Comparison of ENCODE assay signal across 8 cellular contexts in the genomic region with DNA sequence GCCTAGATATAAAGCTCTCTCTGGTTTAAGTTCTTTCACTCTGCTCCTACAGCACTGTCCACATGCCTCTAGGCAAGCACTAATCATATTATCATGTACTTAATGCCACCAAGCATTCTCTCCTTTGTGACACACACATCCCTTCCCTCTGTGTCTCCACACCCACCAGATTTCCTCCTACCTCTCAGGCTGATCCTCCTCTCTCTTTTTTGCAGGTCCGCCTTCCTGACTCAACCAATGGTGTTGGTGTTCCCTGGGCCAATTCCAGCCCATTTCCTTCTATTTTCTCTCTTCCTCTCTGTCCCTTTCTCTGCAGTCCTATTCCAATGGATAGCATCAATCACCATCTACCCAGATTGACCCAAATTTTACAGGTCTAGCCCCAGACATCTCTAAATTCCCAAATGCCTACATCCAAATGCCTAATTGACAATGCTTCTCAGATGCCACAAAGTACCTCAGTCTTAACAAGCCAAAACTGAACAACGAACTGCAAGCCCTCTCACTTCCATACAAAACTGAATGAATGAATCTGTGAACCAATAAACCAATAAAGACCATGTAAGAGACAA. TPM values are rescaled to one million over a fixed set of nuclear protein-coding genes. Genes with fewer than 3 reads are reported as not detected.
DNase-seq lines count a peak whose midpoint lies in the region; ATAC-seq and TF ChIP-seq lines count a peak whose summit lies in the region.

No MANE protein-coding gene starts in this region.

- no peak for TF ChIP-seq EP300 in suprapubic skin (IDR thresholded peaks at IDR 0.05)

- H3K27ac ChIP-seq in ACC112 (ENCODE audit: low read depth, low read length) (peak overlapping the region; percentile 44), iPS-20b (ENCODE audit: low read length) (peak overlapping the region; percentile 2), suprapubic skin (no peak overlapping the region)

- H2AFZ ChIP-seq in ACC112 (ENCODE audit: low read length, unreplicated experiment), result peak overlapping the region; percentile 40

- peak overlapping the region; percentile 93; the same call in 1 of the 2 replicates for H3K9ac ChIP-seq in iPS-20b (ENCODE audit: low read depth, low read length)

- peaks cover 56% of the 10 kb centered on the region for H3K27me3 Mint-ChIP-seq in activated naive CD8-positive, alpha-beta T cell treated with anti-CD3 and anti-CD28 coated beads for 36 hours

- no peak for DNase-seq in activated naive CD8-positive, alpha-beta T cell treated with anti-CD3 and anti-CD28 coated beads for 36 hours
- no peak for DNase-seq in suprapubic skin (ENCODE audit: low spot score in 2 of 2)
- DNase-seq in activated effector memory CD4-positive, alpha-beta T cell treated with Interleukin-2 at 50 U/mL for 16 hours, result no peak
- DNase-seq in hippocampal formation (lab: John Stamatoyannopoulos, UW), result no peak

- peak overlapping the region; percentile 98 for H3K4me3 ChIP-seq in ACC112 (ENCODE audit: low read depth, low read length)
- peak overlapping the region; percentile 98 for H3K4me3 ChIP-seq in iPS-20b (ENCODE audit: low read length)
- peak overlapping the region; percentile 58 for H3K4me3 ChIP-seq in suprapubic skin

- ATAC-seq in GM18868 (IDR thresholded peaks at IDR 0.05; ENCODE audit: unreplicated experiment), result peak; percentile 11
- peak; percentile 2 for ATAC-seq in HG03558 (IDR thresholded peaks at IDR 0.05; ENCODE audit: extremely low read depth, unreplicated experiment)

- peaks cover 17% of the 10 kb centered on the region for H3K4me1 ChIP-seq in ACC112 (ENCODE audit: control insufficient read depth, insufficient read depth, low read length, unreplicated experiment)
- H3K4me1 ChIP-seq in iPS-20b (ENCODE audit: insufficient read depth, low read length), result peaks cover 27% of the 10 kb centered on the region
- peaks cover 10% of the 10 kb centered on the region for H3K4me1 ChIP-seq in suprapubic skin

- H3K27me3 ChIP-seq in ACC112 (ENCODE audit: insufficient read depth, low read length) (no peaks in the 10 kb centered on the region), iPS-20b (ENCODE audit: insufficient read depth, low read length) (peaks cover 8% of the 10 kb centered on the region), suprapubic skin (no peaks in the 10 kb centered on the region)

- H3K9me3 ChIP-seq in iPS-20b (ENCODE audit: insufficient read depth, low read depth, low read length), result no peaks in the 10 kb centered on the region
- no peaks in the 10 kb centered on the region for H3K9me3 ChIP-seq in suprapubic skin

- WGBS in suprapubic skin, result 47% methylated on average over 2 of the region's 2 CpGs

- peaks cover 2% of the 10 kb centered on the region for H3K36me3 Mint-ChIP-seq in activated naive CD8-positive, alpha-beta T cell treated with anti-CD3 and anti-CD28 coated beads for 36 hours

- H3K27ac Mint-ChIP-seq in activated naive CD8-positive, alpha-beta T cell treated with anti-CD3 and anti-CD28 coated beads for 36 hours, result peak overlapping the region; percentile 27

- peaks cover 5% of the 10 kb centered on the region for H3K79me2 ChIP-seq in ACC112 (ENCODE audit: control insufficient read depth, insufficient read depth, low read length, unreplicated experiment)

- H3K4me1 Mint-ChIP-seq in activated naive CD8-positive, alpha-beta T cell treated with anti-CD3 and anti-CD28 coated beads for 36 hours, result peaks cover 14% of the 10 kb centered on the region

- H3K36me3 ChIP-seq in ACC112 (ENCODE audit: insufficient read depth, low read length), result no peaks in the 10 kb centered on the region
- no peaks in the 10 kb centered on the region; the same call in 1 of the 2 replicates for H3K36me3 ChIP-seq in iPS-20b (ENCODE audit: insufficient read depth, low read depth, low read length)
- no peaks in the 10 kb centered on the region for H3K36me3 ChIP-seq in suprapubic skin

- H3K9me3 Mint-ChIP-seq in activated naive CD8-positive, alpha-beta T cell treated with anti-CD3 and anti-CD28 coated beads for 36 hours, result no peaks in the 10 kb centered on the region

- no peak for TF ChIP-seq POLR2A in suprapubic skin (IDR thresholded peaks at IDR 0.05)

- no peak for TF ChIP-seq CTCF in suprapubic skin (IDR thresholded peaks at IDR 0.05)

- H3K4me3 Mint-ChIP-seq in activated naive CD8-positive, alpha-beta T cell treated with anti-CD3 and anti-CD28 coated beads for 36 hours, result peak overlapping the region; percentile 82

RNA-seq across cellular contexts. Expression of gene ZNF215, which starts 0.5 kb away (rescaled TPM):
- total RNA-seq in activated naive CD8-positive, alpha-beta T cell treated with anti-CD3 and anti-CD28 coated beads for 36 hours, result 1 to 10 TPM; 2.4 to 2.5 TPM
- total RNA-seq in suprapubic skin, result 1 to 10 TPM in 2 of 4 donors, under 1 TPM in 2; 0.36 to 1.6 (median 1.2) TPM

RNA-seq across cellular contexts. Expression of gene OR2D3, which starts 4.9 kb away (rescaled TPM):
- total RNA-seq in activated naive CD8-positive, alpha-beta T cell treated with anti-CD3 and anti-CD28 coated beads for 36 hours, result not detected
- total RNA-seq in suprapubic skin, result not detected

RNA-seq across cellular contexts. Expression of gene OR2D2, which starts 33.4 kb away (rescaled TPM):
- not detected for total RNA-seq in activated naive CD8-positive, alpha-beta T cell treated with anti-CD3 and anti-CD28 coated beads for 36 hours
- under 1 TPM in 2 of 4 donors, not detected in 2; 0.72 to 0.76 TPM for total RNA-seq in suprapubic skin

RNA-seq across cellular contexts. Expression of gene OR10A4, which starts 49.3 kb away (rescaled TPM):
- not detected for total RNA-seq in activated naive CD8-positive, alpha-beta T cell treated with anti-CD3 and anti-CD28 coated beads for 36 hours
- not detected for total RNA-seq in suprapubic skin
